1 cellular context compared by ENCODE assay signal in genomic region chr6:2127484-2127911, GRCh38.
TF ChIP-seq lines count a peak whose summit lies in the region.

No MANE protein-coding gene starts in this region.

TF ChIP-seq in SK-N-SH treated with all-trans-retinoic acid at 6 μM for 48 hours, 23 proteins besides CTCF, POLR2A, EP300 and RAD21 (continued from another document):
- no peak for TF ChIP-seq POU6F1 (CRISPR knock-in tag; IDR thresholded peaks at IDR 0.05; ENCODE audit: borderline replicate concordance, low read depth)
